ENCODE assay signal across 12 cellular contexts in the genomic region with DNA sequence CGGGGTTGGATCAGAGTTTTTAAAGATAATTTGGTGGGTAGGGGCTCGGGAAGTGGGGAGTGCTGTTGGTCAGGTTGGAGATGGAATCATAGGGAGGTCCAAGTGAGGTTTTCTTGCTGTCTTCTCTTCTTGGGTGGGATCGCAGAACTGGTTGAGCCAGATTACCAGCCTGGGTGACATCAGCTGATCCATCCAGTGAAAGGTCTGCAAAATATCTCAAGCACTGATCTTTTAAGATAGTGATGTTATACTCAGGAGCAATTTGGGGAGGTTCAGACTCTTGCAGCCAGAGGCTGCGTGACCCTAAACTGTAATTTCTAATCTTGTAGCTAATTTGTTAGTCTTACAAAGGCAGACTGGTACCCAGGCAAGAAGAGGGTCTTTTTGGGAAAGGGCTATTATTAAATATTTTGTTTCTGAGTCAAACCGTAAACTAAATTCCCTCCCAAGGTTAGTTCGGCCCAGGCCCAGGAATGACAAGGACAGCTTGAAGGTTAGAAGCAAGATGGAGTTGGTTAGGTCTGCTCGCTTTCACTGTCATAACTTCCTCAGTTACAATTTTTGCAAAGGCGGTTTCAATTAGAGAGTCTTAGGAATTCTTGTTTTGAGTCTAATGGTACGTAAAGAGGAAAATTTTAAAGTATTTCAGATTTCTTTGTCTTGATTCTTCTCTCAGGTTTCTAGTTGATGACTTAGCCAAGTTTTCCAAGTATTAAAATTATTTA.
"Had no signal": no experiment of that assay in that cellular context is flagged by ENCODE, and none has a peak within 500 bp of the region (broad histone marks: within the 10 kb centered on the region; RNA-seq: fewer than 3 reads in every experiment).

No MANE protein-coding gene starts in this region.

- DNase-seq: activated CD4-positive, alpha-beta T cell treated with anti-CD3 and anti-CD28 coated beads for 48 hours; activated naive CD8-positive, alpha-beta T cell treated with anti-CD3 and anti-CD28 coated beads, Interleukin-2, amount 10 ng/mL, durations not matched to agents 7 days and 5 days; aorta; foreskin melanocyte; heart left ventricle; left lung; stimulated activated CD4-positive, alpha-beta T cell treated with anti-CD3 and anti-CD28 coated beads, Interleukin-2, amount 100 ng/mL, for 48 hours; stimulated activated naive CD8-positive, alpha-beta T cell treated with anti-CD3 and anti-CD28 coated beads, Interleukin-15, Interleukin-2, amounts not matched to agents 100 U/mL and 50 U/mL, for 24 hours; T-cell; WERI-Rb-1 had no signal

- H3K27ac Mint-ChIP-seq: activated naive CD8-positive, alpha-beta T cell treated with anti-CD3 and anti-CD28 coated beads, Interleukin-2, amount 10 ng/mL, durations not matched to agents 7 days and 5 days; T-cell had no signal

- H3K9me3 ChIP-seq: breast epithelium, heart left ventricle, left lung had no signal

- H3K9me3 Mint-ChIP-seq: activated naive CD8-positive, alpha-beta T cell treated with anti-CD3 and anti-CD28 coated beads, Interleukin-2, amount 10 ng/mL, durations not matched to agents 7 days and 5 days; nephron; T-cell had no signal

- H3K27me3 ChIP-seq: breast epithelium, heart left ventricle, left lung had no signal

- H3K4me1 Mint-ChIP-seq: nephron had no signal

- H3K4me3 Mint-ChIP-seq: activated naive CD8-positive, alpha-beta T cell treated with anti-CD3 and anti-CD28 coated beads, Interleukin-2, amount 10 ng/mL, durations not matched to agents 7 days and 5 days; nephron; T-cell had no signal

- ATAC-seq: heart left ventricle; left lung; stimulated activated naive CD8-positive, alpha-beta T cell treated with anti-CD3 and anti-CD28 coated beads, Interleukin-15, Interleukin-2, amounts not matched to agents 100 U/mL and 50 U/mL, for 24 hours; T-cell had no signal

- H3K27me3 Mint-ChIP-seq: activated naive CD8-positive, alpha-beta T cell treated with anti-CD3 and anti-CD28 coated beads, Interleukin-2, amount 10 ng/mL, durations not matched to agents 7 days and 5 days; T-cell had no signal

- H3K4me1 ChIP-seq: breast epithelium, left lung had no signal

- H3K27ac ChIP-seq: breast epithelium, heart left ventricle, left lung, WERI-Rb-1 had no signal
